12 cellular contexts compared by ENCODE assay signal in the genomic region with DNA sequence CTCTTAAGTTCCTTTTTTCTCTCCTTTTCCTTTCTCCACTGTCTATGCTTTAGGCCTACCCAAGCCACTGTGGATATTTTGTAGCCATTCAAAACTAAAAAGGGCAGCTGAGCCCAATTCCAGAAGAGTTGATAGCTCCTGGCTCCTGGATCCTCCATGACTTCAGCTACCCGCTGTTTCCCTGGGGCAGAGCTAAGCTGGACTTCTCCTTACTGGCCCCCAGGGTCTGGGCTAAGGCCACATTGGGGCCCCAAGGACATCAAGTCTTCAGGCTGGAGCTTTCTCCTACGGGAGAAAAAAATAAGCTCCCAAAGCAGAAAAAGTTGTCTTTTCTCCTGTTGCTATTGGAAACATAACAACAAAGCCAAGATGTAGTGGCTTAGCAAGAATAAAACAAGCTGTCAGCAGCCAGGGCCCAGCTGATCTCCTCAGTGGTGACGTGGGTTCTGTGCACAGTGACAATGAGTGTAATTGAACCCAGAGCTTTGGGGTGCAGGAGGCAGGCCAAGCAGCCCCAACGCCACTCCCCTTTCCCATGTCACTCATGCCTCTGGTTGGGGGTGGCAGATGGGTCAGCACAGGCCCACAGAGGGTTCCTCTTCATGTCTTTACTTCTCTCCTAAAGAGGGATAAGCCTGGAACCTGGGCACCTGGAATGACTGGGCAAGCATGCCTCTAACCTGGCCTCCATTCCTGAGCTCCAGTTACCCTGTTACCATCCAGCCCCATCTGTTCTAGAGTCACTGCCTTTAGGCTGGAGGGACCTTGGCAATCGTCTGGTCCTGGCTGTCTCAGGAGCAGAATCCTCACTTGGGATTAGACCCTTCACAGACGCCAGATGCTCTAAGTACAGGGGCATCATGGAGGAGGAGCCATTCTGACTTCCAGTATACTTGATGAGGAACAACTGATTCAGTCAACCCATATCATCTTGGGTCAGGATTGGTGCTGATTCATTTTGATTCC.
A peak's percentile ranks its signal among the peaks of the same experiment; 100 is the strongest.
DNase-seq lines count a peak whose midpoint lies in the region; ATAC-seq and TF ChIP-seq lines count a peak whose summit lies in the region.
"Had no signal": no experiment of that assay in that cellular context is flagged by ENCODE, and none has a peak within 500 bp of the region (broad histone marks: within the 10 kb centered on the region; RNA-seq: fewer than 3 reads in every experiment).

No MANE protein-coding gene starts in this region.

- H3K27me3 ChIP-seq in effector memory CD4-positive, alpha-beta T cell (replicated peaks; ENCODE audit: control insufficient read depth, insufficient read depth, low read length, poor library complexity, severe bottlenecking): no peaks in the 10 kb centered on the region

- peaks cover 8% of the 10 kb centered on the region for H3K9me3 ChIP-seq in effector memory CD4-positive, alpha-beta T cell (ENCODE audit: control insufficient read depth, low read length)

- no peaks in the 10 kb centered on the region for H3K27me3 Mint-ChIP-seq in activated CD8-positive, alpha-beta T cell treated with anti-CD3 and anti-CD28 coated beads, Interleukin-2, amount 10 ng/mL, durations not matched to agents 7 days and 5 days (ENCODE audit: low read depth)
- H3K27me3 Mint-ChIP-seq: effector memory CD8-positive, alpha-beta T cell had no signal

- H3K9me3 Mint-ChIP-seq in activated CD8-positive, alpha-beta T cell treated with anti-CD3 and anti-CD28 coated beads, Interleukin-2, amount 10 ng/mL, durations not matched to agents 7 days and 5 days (ENCODE audit: insufficient read depth): peaks cover 19% of the 10 kb centered on the region

- POLR2A ChIA-PET in activated CD8-positive, alpha-beta T cell treated with anti-CD3 and anti-CD28 coated beads, Interleukin-2, amount 10 ng/mL, durations not matched to agents 7 days and 5 days (lab: Charles Lee): no interaction called here

- no peak overlapping the region for H3K27ac Mint-ChIP-seq in activated CD8-positive, alpha-beta T cell treated with anti-CD3 and anti-CD28 coated beads, Interleukin-2, amount 10 ng/mL, durations not matched to agents 7 days and 5 days
- H3K27ac Mint-ChIP-seq: effector memory CD8-positive, alpha-beta T cell had no signal

- no peak overlapping the region for H3K4me3 Mint-ChIP-seq in activated CD8-positive, alpha-beta T cell treated with anti-CD3 and anti-CD28 coated beads, Interleukin-2, amount 10 ng/mL, durations not matched to agents 7 days and 5 days
- H3K4me3 Mint-ChIP-seq: effector memory CD8-positive, alpha-beta T cell had no signal

- CTCF ChIA-PET in activated CD8-positive, alpha-beta T cell treated with anti-CD3 and anti-CD28 coated beads, Interleukin-2, amount 10 ng/mL, durations not matched to agents 7 days and 5 days (lab: Charles Lee): no interaction called here

- H3K27ac ChIP-seq in effector memory CD4-positive, alpha-beta T cell (ENCODE audit: insufficient read depth, low read length, poor library complexity, severe bottlenecking): no peak overlapping the region

- intact Hi-C loops in Right ventricle myocardium inferior (cut with DNase I) (loop anchor here (5.0 kb wide), 1 partner anchor 171 kb away; a partner anchor contains a TSS), cardiac septum (cut with DNase I) (no loop called here)

- ATAC-seq in Right ventricle myocardium inferior (peak; percentile 74), esophagus mucosa (no peak)
- ATAC-seq in activated CD8-positive, alpha-beta T cell treated with anti-CD3 and anti-CD28 coated beads, Interleukin-2, amount 10 ng/mL, durations not matched to agents 7 days and 5 days: no peak
- ATAC-seq: effector memory CD8-positive, alpha-beta T cell had no signal

- no peaks in the 10 kb centered on the region for H3K36me3 ChIP-seq in effector memory CD4-positive, alpha-beta T cell (ENCODE audit: control insufficient read depth, insufficient read depth, low read length)

- TF ChIP-seq CTCF in fibroblast of mammary gland (conservative IDR thresholded peaks at IDR 0.05; ENCODE audit: control insufficient read depth, insufficient read depth, low read depth, low read length): no peak

- H3K4me1 Mint-ChIP-seq in activated CD8-positive, alpha-beta T cell treated with anti-CD3 and anti-CD28 coated beads, Interleukin-2, amount 10 ng/mL, durations not matched to agents 7 days and 5 days (ENCODE audit: low read depth): peaks cover 8% of the 10 kb centered on the region

- no peaks in the 10 kb centered on the region for H3K4me1 ChIP-seq in effector memory CD4-positive, alpha-beta T cell (ENCODE audit: control insufficient read depth, insufficient read depth, low read length, poor library complexity, severe bottlenecking)

- peaks cover 8% of the 10 kb centered on the region for H3K36me3 Mint-ChIP-seq in activated CD8-positive, alpha-beta T cell treated with anti-CD3 and anti-CD28 coated beads, Interleukin-2, amount 10 ng/mL, durations not matched to agents 7 days and 5 days (ENCODE audit: low read depth)

- H3K4me3 ChIP-seq in fibroblast of mammary gland (ENCODE audit: control insufficient read depth, low read depth, low read length): no peak overlapping the region
- H3K4me3 ChIP-seq in effector memory CD4-positive, alpha-beta T cell (ENCODE audit: insufficient read depth, low read depth, low read length, poor library complexity, severe bottlenecking): no peak overlapping the region

- peak; percentile 81 for DNase-seq in Right ventricle myocardium inferior (ENCODE audit: missing footprints)
- no peak for DNase-seq in cardiac septum (ENCODE audit: low spot score)
- peak; percentile 80 for DNase-seq in fibroblast of mammary gland (ENCODE audit: low read depth)
- DNase-seq in non-pigmented ciliary epithelial cell (ENCODE audit: low read depth): peak; percentile 36
- no peak for DNase-seq in NCI-H128 (lab: John Stamatoyannopoulos, UW; ENCODE audit: unreplicated experiment)
- no peak for DNase-seq in activated CD8-positive, alpha-beta T cell treated with anti-CD3 and anti-CD28 coated beads, Interleukin-2, amount 10 ng/mL, durations not matched to agents 7 days and 5 days
- no peak for DNase-seq in effector memory CD4-positive, alpha-beta T cell
- DNase-seq: ACHN; activated T-cell treated with anti-CD3 and anti-CD28 coated beads for 4 hours; effector memory CD8-positive, alpha-beta T cell; NCI-H2081 treated with DMSO at 0.1 percent for 48 hours had no signal

Comparison
In these comparisons a context has a peak if more than half of its experiments do, and no peak if none do; other contexts are left out.
1. DNase-seq: peak in Right ventricle myocardium inferior (single experiment), fibroblast of mammary gland (single experiment) and non-pigmented ciliary epithelial cell (single experiment); none in cardiac septum (single experiment), NCI-H128 (single experiment), activated CD8-positive, alpha-beta T cell treated with anti-CD3 and anti-CD28 coated beads, Interleukin-2, amount 10 ng/mL, durations not matched to agents 7 days and 5 days (single experiment) and effector memory CD4-positive, alpha-beta T cell (0 of 3).